1 cellular context compared by ENCODE assay signal in genomic region chr17:77473615-77474226, GRCh38.
TF ChIP-seq lines count a peak whose summit lies in the region.

No MANE protein-coding gene starts in this region.

TF ChIP-seq in GM12878, 131 proteins besides CTCF, POLR2A, EP300 and RAD21 (continued from another document and continues in another):
- TF ChIP-seq MLLT1 (IDR thresholded peaks at IDR 0.05) (no peak), FOXM1 (IDR thresholded peaks at IDR 0.05; ENCODE audit: low read depth, low read length) (no peak), RFX5 (IDR thresholded peaks at IDR 0.05; ENCODE audit: low read depth, low read length) (no peak), ELK1 (IDR thresholded peaks at IDR 0.05; ENCODE audit: low read depth, low read length) (no peak), ZBTB33 (IDR thresholded peaks at IDR 0.05) (no peak), ZSCAN29 (IDR thresholded peaks at IDR 0.05) (no peak), CBX5 (IDR thresholded peaks at IDR 0.05; ENCODE audit: low read depth) (no peak), GABPA (IDR thresholded peaks at IDR 0.05; ENCODE audit: low read depth) (no peak), MEF2B (IDR thresholded peaks at IDR 0.05; ENCODE audit: partially characterized antibody, poor library complexity, severe bottlenecking) (peak; percentile 18), MYB (IDR thresholded peaks at IDR 0.05; ENCODE audit: borderline replicate concordance, low read depth, low read length) (no peak), ASH2L (IDR thresholded peaks at IDR 0.05; ENCODE audit: borderline replicate concordance, low read depth) (no peak), SMAD5 (IDR thresholded peaks at IDR 0.05; ENCODE audit: low read depth) (no peak), ATF7 (IDR thresholded peaks at IDR 0.05; ENCODE audit: low read depth) (peak; percentile 64; the same call in 1 of the 2 replicates), IKZF2 (IDR thresholded peaks at IDR 0.05) (peak; percentile 52 to 66; a peak in 1 of 4 replicates), MTA2 (IDR thresholded peaks at IDR 0.05; ENCODE audit: low read depth) (no peak), IRF4 (IDR thresholded peaks at IDR 0.05; ENCODE audit: low read depth, low read length) (peak; percentile 77; the same call in 1 of the 2 replicates), KLF5 (IDR thresholded peaks at IDR 0.05; ENCODE audit: partially characterized antibody) (no peak), KDM1A (IDR thresholded peaks at IDR 0.05; ENCODE audit: borderline replicate concordance) (no peak), ZBTB11 (CRISPR knock-in tag; IDR thresholded peaks at IDR 0.05) (no peak), CREM (IDR thresholded peaks at IDR 0.05; ENCODE audit: low read depth) (0 out of 2 replicates have a peak, but pooled peaks have one; percentile 25), SKIL (IDR thresholded peaks at IDR 0.05; ENCODE audit: low read depth, poor library complexity, severe bottlenecking) (peak; percentile 68), EGR1 (IDR thresholded peaks at IDR 0.05; ENCODE audit: borderline replicate concordance in 1 of 2, low read depth in 2 of 2, low read length in 2 of 2) (0 out of 3 replicates have a peak, but pooled peaks of 1 of the 2 experiments have one; percentile 18), TARDBP (IDR thresholded peaks at IDR 0.05; ENCODE audit: borderline replicate concordance) (no peak), CBX3 (IDR thresholded peaks at IDR 0.05; ENCODE audit: borderline replicate concordance, low read depth) (no peak), ZNF24 (IDR thresholded peaks at IDR 0.05) (no peak), USF2 (IDR thresholded peaks at IDR 0.05; ENCODE audit: borderline replicate concordance, low read depth, low read length) (no peak), CEBPZ (IDR thresholded peaks at IDR 0.05; ENCODE audit: low read depth, low read length) (no peak), SUPT20H (IDR thresholded peaks at IDR 0.05; ENCODE audit: borderline replicate concordance, control insufficient read depth, low read depth, low read length) (no peak), USF1 (IDR thresholded peaks at IDR 0.05; ENCODE audit: borderline replicate concordance, extremely low read length, insufficient read depth, low read depth, low read length) (no peak), PRDM15 (CRISPR knock-in tag; IDR thresholded peaks at IDR 0.05) (no peak), SPI1 (IDR thresholded peaks at IDR 0.05; ENCODE audit: borderline replicate concordance, insufficient read depth, low read depth, low read length) (no peak), BACH1 (IDR thresholded peaks at IDR 0.05; ENCODE audit: borderline replicate concordance) (no peak), ESRRA (IDR thresholded peaks at IDR 0.05; ENCODE audit: low read length) (no peak), SRF (IDR thresholded peaks at IDR 0.05; ENCODE audit: low read depth in 2 of 2, low read length in 2 of 2) (no peak), DPF2 (IDR thresholded peaks at IDR 0.05) (peak; percentile 76; the same call in 1 of the 2 replicates), STAT1 (conservative IDR thresholded peaks at IDR 0.05) (no peak), NR2C2 (IDR thresholded peaks at IDR 0.05; ENCODE audit: borderline replicate concordance, control insufficient read depth, insufficient read length, low read depth) (no peak)
